In the genomic region with DNA sequence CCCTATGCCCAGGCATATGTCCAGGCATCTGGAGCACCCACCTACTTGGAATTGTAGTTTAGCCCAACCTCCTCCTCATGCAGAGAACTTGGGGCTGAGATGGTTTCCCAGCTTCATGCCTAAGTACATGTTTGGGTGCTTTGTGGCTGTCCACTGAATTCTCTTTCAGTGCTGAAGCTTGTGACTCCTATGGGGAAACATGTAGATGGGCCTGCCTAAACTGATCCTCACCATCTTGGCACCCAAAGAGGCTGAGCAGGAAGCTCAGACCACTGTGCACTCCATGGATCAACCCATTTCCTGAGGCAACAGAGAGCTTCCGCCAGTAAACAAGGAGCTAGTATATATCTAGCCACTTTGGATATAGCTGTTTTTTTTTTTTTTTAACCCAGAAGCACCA, we compare ENCODE assay signal across 22 cellular contexts.
"Had no signal": no experiment of that assay in that cellular context is flagged by ENCODE, and none has a peak within 500 bp of the region (broad histone marks: within the 10 kb centered on the region; RNA-seq: fewer than 3 reads in every experiment).

No MANE protein-coding gene starts in this region.

- H3K27me3 ChIP-seq: MG63 had no signal

- FAIRE-seq: HepG2, RCC 7860 had no signal

- H3K9me3 ChIP-seq: MG63, SK-N-SH had no signal

- H3K36me3 ChIP-seq: MG63 had no signal

- H3K4me3 ChIP-seq: MG63 had no signal

- H3K9ac ChIP-seq: SK-N-SH had no signal

- DNase-seq: IMR-90, Karpas-422, KG1, MG63, NCI-H1092, NCI-H1105 treated with DMSO at 0.1 percent for 48 hours, NCI-H1417 treated with DMSO at 0.1 percent for 48 hours, NCI-H146, NCI-H1694 treated with DMSO at 0.1 percent for 48 hours, NCI-H1930, NCI-H2081, NCI-H2107, NCI-H2227 treated with DMSO at 0.1 percent for 48 hours, NCI-H524, NCI-H526 treated with DMSO at 0.1 percent for 48 hours, NCI-H774, RPMI8226, SHP77, SK-N-SH, SW 1271 had no signal

- H3K4me2 ChIP-seq: SK-N-SH had no signal
